25 cellular contexts compared by ENCODE assay signal in genomic region chr11:97574976-97575665, GRCh38.
"Had no signal": no experiment of that assay in that cellular context is flagged by ENCODE, and none has a peak within 500 bp of the region (broad histone marks: within the 10 kb centered on the region; RNA-seq: fewer than 3 reads in every experiment).

No MANE protein-coding gene starts in this region.

- H3K36me3 Mint-ChIP-seq: activated CD8-positive, alpha-beta memory T cell treated with anti-CD3 and anti-CD28 coated beads, Interleukin-2, amount 10 ng/mL, durations not matched to agents 7 days and 5 days; activated naive CD8-positive, alpha-beta T cell treated with anti-CD3 and anti-CD28 coated beads for 36 hours; brain had no signal

- DNase-seq: activated CD4-positive, alpha-beta memory T cell treated with anti-CD3 and anti-CD28 coated beads, Interleukin-2, amount 10 ng/mL, durations not matched to agents 7 days and 5 days; activated CD4-positive, alpha-beta T cell treated with anti-CD3 and anti-CD28 coated beads for 48 hours; activated CD4-positive, CD25-positive, alpha-beta regulatory T cell; activated CD8-positive, alpha-beta memory T cell treated with anti-CD3 and anti-CD28 coated beads, Interleukin-2, amount 10 ng/mL, durations not matched to agents 7 days and 5 days; activated naive CD8-positive, alpha-beta T cell treated with anti-CD3 and anti-CD28 coated beads for 36 hours; amygdala; caudate nucleus; dorsolateral prefrontal cortex; foreskin fibroblast; hippocampal formation; islet precursor cell; midbrain; nephron progenitor cell; occipital lobe; stimulated activated CD4-positive, alpha-beta T cell treated with anti-CD3 and anti-CD28 coated beads, Interleukin-12 subunit alpha, Interleukin-12 subunit beta, amount 100 ng/mL, for 4 hours; stimulated activated CD4-positive, alpha-beta T cell treated with anti-CD3 and anti-CD28 coated beads, Interleukin-1b, Interleukin-23, amount 100 ng/mL, for 48 hours; stimulated activated naive CD8-positive, alpha-beta T cell treated with anti-CD3 and anti-CD28 coated beads, Interleukin-15, Interleukin-2, amounts not matched to agents 100 U/mL and 50 U/mL, for 24 hours; substantia nigra; tibial artery had no signal

- ATAC-seq: activated CD8-positive, alpha-beta memory T cell treated with anti-CD3 and anti-CD28 coated beads, Interleukin-2, amount 10 ng/mL, durations not matched to agents 7 days and 5 days; left lobe of liver; stimulated activated naive CD8-positive, alpha-beta T cell treated with anti-CD3 and anti-CD28 coated beads, Interleukin-15, Interleukin-2, amounts not matched to agents 100 U/mL and 50 U/mL, for 24 hours had no signal

- H3K27me3 Mint-ChIP-seq: activated CD4-positive, alpha-beta memory T cell treated with anti-CD3 and anti-CD28 coated beads, Interleukin-2, amount 10 ng/mL, durations not matched to agents 7 days and 5 days; activated CD8-positive, alpha-beta memory T cell treated with anti-CD3 and anti-CD28 coated beads, Interleukin-2, amount 10 ng/mL, durations not matched to agents 7 days and 5 days; activated naive CD8-positive, alpha-beta T cell treated with anti-CD3 and anti-CD28 coated beads for 36 hours had no signal

- H3K9me3 ChIP-seq: tibial artery had no signal

- H3K36me3 ChIP-seq: tibial artery had no signal

- H3K9me3 Mint-ChIP-seq: brain had no signal

- H3K4me3 ChIP-seq: dorsolateral prefrontal cortex, lung, tibial artery had no signal

- H3K4me1 ChIP-seq: tibial artery had no signal

- H3K27ac Mint-ChIP-seq: activated CD4-positive, alpha-beta memory T cell treated with anti-CD3 and anti-CD28 coated beads, Interleukin-2, amount 10 ng/mL, durations not matched to agents 7 days and 5 days; activated CD8-positive, alpha-beta memory T cell treated with anti-CD3 and anti-CD28 coated beads, Interleukin-2, amount 10 ng/mL, durations not matched to agents 7 days and 5 days; activated naive CD8-positive, alpha-beta T cell treated with anti-CD3 and anti-CD28 coated beads for 36 hours; brain; nephron progenitor cell; T-helper 2 cell treated with Interferon-gamma antibody and Interleukin-4, amounts not matched to agents 5 μg/mL and 100 μg/mL, for 36 hours had no signal

- H3K27me3 ChIP-seq: dorsolateral prefrontal cortex, tibial artery had no signal

- H3K27ac ChIP-seq: dorsolateral prefrontal cortex, epithelial cell of prostate, tibial artery had no signal

- H3K4me1 Mint-ChIP-seq: activated CD4-positive, alpha-beta memory T cell treated with anti-CD3 and anti-CD28 coated beads, Interleukin-2, amount 10 ng/mL, durations not matched to agents 7 days and 5 days; activated CD8-positive, alpha-beta memory T cell treated with anti-CD3 and anti-CD28 coated beads, Interleukin-2, amount 10 ng/mL, durations not matched to agents 7 days and 5 days; activated naive CD8-positive, alpha-beta T cell treated with anti-CD3 and anti-CD28 coated beads for 36 hours; brain; nephron progenitor cell had no signal

- FAIRE-seq: colon had no signal

- H3K4me3 Mint-ChIP-seq: activated CD4-positive, alpha-beta memory T cell treated with anti-CD3 and anti-CD28 coated beads, Interleukin-2, amount 10 ng/mL, durations not matched to agents 7 days and 5 days; activated CD8-positive, alpha-beta memory T cell treated with anti-CD3 and anti-CD28 coated beads, Interleukin-2, amount 10 ng/mL, durations not matched to agents 7 days and 5 days; activated naive CD8-positive, alpha-beta T cell treated with anti-CD3 and anti-CD28 coated beads for 36 hours; brain; nephron progenitor cell; T-helper 2 cell treated with Interferon-gamma antibody and Interleukin-4, amounts not matched to agents 5 μg/mL and 100 μg/mL, for 36 hours had no signal
